1 cellular context compared by ENCODE assay signal in genomic region chr22:40312050-40312449, GRCh38.
TF ChIP-seq lines count a peak whose summit lies in the region.

No MANE protein-coding gene starts in this region.

TF ChIP-seq in HEK293T, 16 proteins besides CTCF, POLR2A, EP300 and RAD21:
- TF ChIP-seq SP1 (IDR thresholded peaks at IDR 0.05) (no peak), FOXK2 (IDR thresholded peaks at IDR 0.05) (no peak), ARNT (IDR thresholded peaks at IDR 0.05) (no peak), PKNOX1 (IDR thresholded peaks at IDR 0.05) (no peak), NFRKB (IDR thresholded peaks at IDR 0.05) (no peak), ZNF384 (IDR thresholded peaks at IDR 0.05) (no peak), SUZ12 (IDR thresholded peaks at IDR 0.05) (no peak), ELF4 (IDR thresholded peaks at IDR 0.05) (no peak), BHLHE40 (IDR thresholded peaks at IDR 0.05; ENCODE audit: borderline replicate concordance) (no peak), CTBP1 (IDR thresholded peaks at IDR 0.05; ENCODE audit: borderline replicate concordance) (no peak), L3MBTL2 (conservative IDR thresholded peaks at IDR 0.05) (no peak), FOXA1 (IDR thresholded peaks at IDR 0.05) (no peak), TARDBP (IDR thresholded peaks at IDR 0.05) (no peak), HDGF (IDR thresholded peaks at IDR 0.05; ENCODE audit: borderline replicate concordance) (no peak), LEF1 (IDR thresholded peaks at IDR 0.05; ENCODE audit: borderline replicate concordance) (no peak), FOXM1 (IDR thresholded peaks at IDR 0.05; ENCODE audit: borderline replicate concordance) (no peak)
